In the genomic region with DNA sequence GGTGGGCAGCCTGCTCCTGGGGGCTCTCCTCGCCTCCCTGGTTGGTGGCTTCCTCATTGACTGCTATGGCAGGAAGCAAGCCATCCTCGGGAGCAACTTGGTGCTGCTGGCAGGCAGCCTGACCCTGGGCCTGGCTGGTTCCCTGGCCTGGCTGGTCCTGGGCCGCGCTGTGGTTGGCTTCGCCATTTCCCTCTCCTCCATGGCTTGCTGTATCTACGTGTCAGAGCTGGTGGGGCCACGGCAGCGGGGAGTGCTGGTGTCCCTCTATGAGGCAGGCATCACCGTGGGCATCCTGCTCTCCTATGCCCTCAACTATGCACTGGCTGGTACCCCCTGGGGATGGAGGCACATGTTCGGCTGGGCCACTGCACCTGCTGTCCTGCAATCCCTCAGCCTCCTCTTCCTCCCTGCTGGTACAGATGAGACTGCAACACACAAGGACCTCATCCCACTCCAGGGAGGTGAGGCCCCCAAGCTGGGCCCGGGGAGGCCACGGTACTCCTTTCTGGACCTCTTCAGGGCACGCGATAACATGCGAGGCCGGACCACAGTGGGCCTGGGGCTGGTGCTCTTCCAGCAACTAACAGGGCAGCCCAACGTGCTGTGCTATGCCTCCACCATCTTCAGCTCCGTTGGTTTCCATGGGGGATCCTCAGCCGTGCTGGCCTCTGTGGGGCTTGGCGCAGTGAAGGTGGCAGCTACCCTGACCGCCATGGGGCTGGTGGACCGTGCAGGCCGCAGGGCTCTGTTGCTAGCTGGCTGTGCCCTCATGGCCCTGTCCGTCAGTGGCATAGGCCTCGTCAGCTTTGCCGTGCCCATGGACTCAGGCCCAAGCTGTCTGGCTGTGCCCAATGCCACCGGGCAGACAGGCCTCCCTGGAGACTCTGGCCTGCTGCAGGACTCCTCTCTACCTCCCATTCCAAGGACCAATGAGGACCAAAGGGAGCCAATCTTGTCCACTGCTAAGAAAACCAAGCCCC, we compare ENCODE assay signal across 21 cellular contexts.
"Had no signal": no experiment of that assay in that cellular context is flagged by ENCODE, and none has a peak within 500 bp of the region (broad histone marks: within the 10 kb centered on the region; RNA-seq: fewer than 3 reads in every experiment).

No MANE protein-coding gene starts in this region.

- H3K36me3 Mint-ChIP-seq: memory B cell; natural killer cell treated with Interleukin-12 subunit alpha and Interleukin-12 subunit beta and Interleukin-15 and Interleukin-18, amount 100 ng/mL, for 72 hours had no signal

- H3K36me3 ChIP-seq: gastrocnemius medialis, prostate gland, uterus had no signal

- H3K27ac Mint-ChIP-seq: memory B cell; mesothelial cell of epicardium; natural killer cell treated with Interleukin-12 subunit alpha and Interleukin-12 subunit beta and Interleukin-15 and Interleukin-18, amount 100 ng/mL, for 72 hours had no signal

- H3K4me1 Mint-ChIP-seq: memory B cell, mesothelial cell of epicardium had no signal

- H3K4me3 Mint-ChIP-seq: memory B cell; mesothelial cell of epicardium; natural killer cell treated with Interleukin-12 subunit alpha and Interleukin-12 subunit beta and Interleukin-15 and Interleukin-18, amount 100 ng/mL, for 72 hours had no signal

- H3K4me1 ChIP-seq: esophagus muscularis mucosa, gastrocnemius medialis, heart right ventricle, parathyroid adenoma, prostate gland, right lobe of liver, stomach, uterus had no signal

- H3K9me3 Mint-ChIP-seq: natural killer cell treated with Interleukin-12 subunit alpha and Interleukin-12 subunit beta and Interleukin-15 and Interleukin-18, amount 100 ng/mL, for 72 hours had no signal

- FAIRE-seq: endometrium, islet of Langerhans had no signal

- H2AFZ ChIP-seq: parathyroid adenoma had no signal

- DNase-seq: cortex of kidney; dorsolateral prefrontal cortex; effector memory CD4-positive, alpha-beta T cell; gastrocnemius medialis; heart right ventricle; hypothalamus; right lobe of liver; stimulated activated CD4-positive, alpha-beta T cell treated with anti-CD3 and anti-CD28 coated beads, Interleukin-4, amount 100 ng/mL, for 24 hours; stimulated activated naive CD4-positive, alpha-beta T cell; stomach; trophoblast cell; uterus had no signal

- H3K27me3 ChIP-seq: dorsolateral prefrontal cortex, esophagus muscularis mucosa, gastrocnemius medialis, heart right ventricle, right lobe of liver, stomach, uterus had no signal

- H3K9me3 ChIP-seq: gastrocnemius medialis, prostate gland, right lobe of liver, uterus had no signal

- H3K27ac ChIP-seq: dorsolateral prefrontal cortex, esophagus muscularis mucosa, gastrocnemius medialis, heart right ventricle, parathyroid adenoma, prostate gland, right lobe of liver, stomach, uterus had no signal

- ATAC-seq: gastrocnemius medialis, left lobe of liver had no signal

- H3K79me2 ChIP-seq: parathyroid adenoma had no signal

- H3K4me3 ChIP-seq: dorsolateral prefrontal cortex, esophagus muscularis mucosa, gastrocnemius medialis, heart right ventricle, prostate gland, right lobe of liver, stomach, uterus had no signal

- H3K9ac ChIP-seq: parathyroid adenoma had no signal
